ENCODE assay signal across 1 cellular context in the genomic region with DNA sequence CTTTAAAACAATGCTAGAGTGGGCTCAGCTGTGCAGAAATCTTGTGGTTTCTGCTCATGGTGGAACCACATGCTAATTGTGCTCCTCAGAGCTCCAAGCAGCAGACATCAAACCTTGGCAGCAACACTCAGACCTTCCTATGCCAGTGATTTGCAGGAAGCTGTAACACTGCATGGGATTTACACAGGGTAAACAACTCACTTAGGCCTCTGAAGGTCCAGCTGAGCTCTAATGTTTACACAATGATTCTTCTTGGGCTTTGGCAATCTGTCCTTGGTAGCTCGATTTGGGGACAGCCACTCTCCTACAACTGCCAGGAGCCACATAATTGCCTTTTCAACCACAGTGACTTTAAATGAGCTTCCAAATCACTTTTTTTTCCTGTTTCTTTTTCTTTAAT.
TF ChIP-seq lines count a peak whose summit lies in the region.

No MANE protein-coding gene starts in this region.

TF ChIP-seq in HepG2, 621 proteins besides CTCF, POLR2A, EP300 and RAD21 (continued from another document and continues in another):
- TF ChIP-seq, protein P1, sequence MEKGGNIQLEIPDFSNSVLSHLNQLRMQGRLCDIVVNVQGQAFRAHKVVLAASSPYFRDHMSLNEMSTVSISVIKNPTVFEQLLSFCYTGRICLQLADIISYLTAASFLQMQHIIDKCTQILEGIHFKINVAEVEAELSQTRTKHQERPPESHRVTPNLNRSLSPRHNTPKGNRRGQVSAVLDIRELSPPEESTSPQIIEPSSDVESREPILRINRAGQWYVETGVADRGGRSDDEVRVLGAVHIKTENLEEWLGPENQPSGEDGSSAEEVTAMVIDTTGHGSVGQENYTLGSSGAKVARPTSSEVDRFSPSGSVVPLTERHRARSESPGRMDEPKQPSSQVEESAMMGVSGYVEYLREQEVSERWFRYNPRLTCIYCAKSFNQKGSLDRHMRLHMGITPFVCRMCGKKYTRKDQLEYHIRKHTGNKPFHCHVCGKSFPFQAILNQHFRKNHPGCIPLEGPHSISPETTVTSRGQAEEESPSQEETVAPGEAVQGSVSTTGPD (CRISPR knock-in tag; IDR thresholded peaks at IDR 0.05): peak; percentile 81
- TF ChIP-seq, protein P2, sequence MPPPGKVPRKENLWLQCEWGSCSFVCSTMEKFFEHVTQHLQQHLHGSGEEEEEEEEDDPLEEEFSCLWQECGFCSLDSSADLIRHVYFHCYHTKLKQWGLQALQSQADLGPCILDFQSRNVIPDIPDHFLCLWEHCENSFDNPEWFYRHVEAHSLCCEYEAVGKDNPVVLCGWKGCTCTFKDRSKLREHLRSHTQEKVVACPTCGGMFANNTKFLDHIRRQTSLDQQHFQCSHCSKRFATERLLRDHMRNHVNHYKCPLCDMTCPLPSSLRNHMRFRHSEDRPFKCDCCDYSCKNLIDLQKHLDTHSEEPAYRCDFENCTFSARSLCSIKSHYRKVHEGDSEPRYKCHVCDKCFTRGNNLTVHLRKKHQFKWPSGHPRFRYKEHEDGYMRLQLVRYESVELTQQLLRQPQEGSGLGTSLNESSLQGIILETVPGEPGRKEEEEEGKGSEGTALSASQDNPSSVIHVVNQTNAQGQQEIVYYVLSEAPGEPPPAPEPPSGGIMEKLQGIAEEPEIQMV (CRISPR knock-in tag; IDR thresholded peaks at IDR 0.05; ENCODE audit: low read depth): no peak
- TF ChIP-seq, protein P3, sequence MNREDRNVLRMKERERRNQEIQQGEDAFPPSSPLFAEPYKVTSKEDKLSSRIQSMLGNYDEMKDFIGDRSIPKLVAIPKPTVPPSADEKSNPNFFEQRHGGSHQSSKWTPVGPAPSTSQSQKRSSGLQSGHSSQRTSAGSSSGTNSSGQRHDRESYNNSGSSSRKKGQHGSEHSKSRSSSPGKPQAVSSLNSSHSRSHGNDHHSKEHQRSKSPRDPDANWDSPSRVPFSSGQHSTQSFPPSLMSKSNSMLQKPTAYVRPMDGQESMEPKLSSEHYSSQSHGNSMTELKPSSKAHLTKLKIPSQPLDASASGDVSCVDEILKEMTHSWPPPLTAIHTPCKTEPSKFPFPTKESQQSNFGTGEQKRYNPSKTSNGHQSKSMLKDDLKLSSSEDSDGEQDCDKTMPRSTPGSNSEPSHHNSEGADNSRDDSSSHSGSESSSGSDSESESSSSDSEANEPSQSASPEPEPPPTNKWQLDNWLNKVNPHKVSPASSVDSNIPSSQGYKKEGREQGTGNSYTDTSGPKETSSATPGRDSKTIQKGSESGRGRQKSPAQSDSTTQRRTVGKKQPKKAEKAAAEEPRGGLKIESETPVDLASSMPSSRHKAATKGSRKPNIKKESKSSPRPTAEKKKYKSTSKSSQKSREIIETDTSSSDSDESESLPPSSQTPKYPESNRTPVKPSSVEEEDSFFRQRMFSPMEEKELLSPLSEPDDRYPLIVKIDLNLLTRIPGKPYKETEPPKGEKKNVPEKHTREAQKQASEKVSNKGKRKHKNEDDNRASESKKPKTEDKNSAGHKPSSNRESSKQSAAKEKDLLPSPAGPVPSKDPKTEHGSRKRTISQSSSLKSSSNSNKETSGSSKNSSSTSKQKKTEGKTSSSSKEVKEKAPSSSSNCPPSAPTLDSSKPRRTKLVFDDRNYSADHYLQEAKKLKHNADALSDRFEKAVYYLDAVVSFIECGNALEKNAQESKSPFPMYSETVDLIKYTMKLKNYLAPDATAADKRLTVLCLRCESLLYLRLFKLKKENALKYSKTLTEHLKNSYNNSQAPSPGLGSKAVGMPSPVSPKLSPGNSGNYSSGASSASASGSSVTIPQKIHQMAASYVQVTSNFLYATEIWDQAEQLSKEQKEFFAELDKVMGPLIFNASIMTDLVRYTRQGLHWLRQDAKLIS (CRISPR knock-in tag; IDR thresholded peaks at IDR 0.05): no peak
- TF ChIP-seq, protein P4, sequence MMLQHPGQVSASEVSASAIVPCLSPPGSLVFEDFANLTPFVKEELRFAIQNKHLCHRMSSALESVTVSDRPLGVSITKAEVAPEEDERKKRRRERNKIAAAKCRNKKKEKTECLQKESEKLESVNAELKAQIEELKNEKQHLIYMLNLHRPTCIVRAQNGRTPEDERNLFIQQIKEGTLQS (CRISPR knock-in tag; IDR thresholded peaks at IDR 0.05): no peak
- TF ChIP-seq, protein P5, sequence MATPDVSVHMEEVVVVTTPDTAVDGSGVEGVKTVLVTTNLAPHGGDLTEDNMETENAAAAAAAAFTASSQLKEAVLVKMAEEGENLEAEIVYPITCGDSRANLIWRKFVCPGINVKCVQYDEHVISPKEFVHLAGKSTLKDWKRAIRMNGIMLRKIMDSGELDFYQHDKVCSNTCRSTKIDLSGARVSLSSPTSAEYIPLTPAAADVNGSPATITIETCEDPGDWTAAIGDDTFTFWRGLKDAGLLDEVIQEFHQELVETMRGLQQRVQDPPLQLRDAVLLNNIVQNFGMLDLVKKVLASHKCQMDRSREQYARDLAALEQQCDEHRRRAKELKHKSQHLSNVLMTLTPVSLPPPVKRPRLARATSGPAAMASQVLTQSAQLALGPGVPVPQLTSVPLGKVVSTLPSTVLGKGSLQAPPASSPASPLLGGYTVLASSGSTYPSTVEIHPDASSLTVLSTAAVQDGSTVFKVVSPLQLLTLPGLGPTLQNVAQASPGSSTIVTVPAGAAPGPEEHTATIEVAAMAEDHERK (CRISPR knock-in tag; IDR thresholded peaks at IDR 0.05; ENCODE audit: low read depth): no peak
- TF ChIP-seq, protein P6, sequence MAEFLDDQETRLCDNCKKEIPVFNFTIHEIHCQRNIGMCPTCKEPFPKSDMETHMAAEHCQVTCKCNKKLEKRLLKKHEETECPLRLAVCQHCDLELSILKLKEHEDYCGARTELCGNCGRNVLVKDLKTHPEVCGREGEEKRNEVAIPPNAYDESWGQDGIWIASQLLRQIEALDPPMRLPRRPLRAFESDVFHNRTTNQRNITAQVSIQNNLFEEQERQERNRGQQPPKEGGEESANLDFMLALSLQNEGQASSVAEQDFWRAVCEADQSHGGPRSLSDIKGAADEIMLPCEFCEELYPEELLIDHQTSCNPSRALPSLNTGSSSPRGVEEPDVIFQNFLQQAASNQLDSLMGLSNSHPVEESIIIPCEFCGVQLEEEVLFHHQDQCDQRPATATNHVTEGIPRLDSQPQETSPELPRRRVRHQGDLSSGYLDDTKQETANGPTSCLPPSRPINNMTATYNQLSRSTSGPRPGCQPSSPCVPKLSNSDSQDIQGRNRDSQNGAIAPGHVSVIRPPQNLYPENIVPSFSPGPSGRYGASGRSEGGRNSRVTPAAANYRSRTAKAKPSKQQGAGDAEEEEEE (CRISPR knock-in tag; IDR thresholded peaks at IDR 0.05; ENCODE audit: borderline replicate concordance): no peak
- TF ChIP-seq FLYWCH1 (CRISPR knock-in tag; IDR thresholded peaks at IDR 0.05) (no peak), ZNF550 (CRISPR knock-in tag; IDR thresholded peaks at IDR 0.05; ENCODE audit: borderline replicate concordance) (no peak), KLF16 (CRISPR knock-in tag; IDR thresholded peaks at IDR 0.05) (peak in 1 of 2 experiments; percentile 61; a peak in 2 of 4 replicates), MEF2D (CRISPR knock-in tag; IDR thresholded peaks at IDR 0.05) (0 out of 2 replicates have a peak, but pooled peaks have one; percentile 37), ELF3 (CRISPR knock-in tag; IDR thresholded peaks at IDR 0.05) (peak; percentile 88; the same call in 1 of the 2 replicates), ARNT (IDR thresholded peaks at IDR 0.05) (no peak), KLF12 (CRISPR knock-in tag; IDR thresholded peaks at IDR 0.05; ENCODE audit: borderline replicate concordance) (no peak), RFXAP (CRISPR knock-in tag; IDR thresholded peaks at IDR 0.05; ENCODE audit: borderline replicate concordance) (no peak), RXRB (CRISPR knock-in tag; IDR thresholded peaks at IDR 0.05; ENCODE audit: borderline replicate concordance) (peak; percentile 70; the same call in 1 of the 2 replicates), SP140L (CRISPR knock-in tag; IDR thresholded peaks at IDR 0.05; ENCODE audit: borderline replicate concordance) (no peak), CBX1 (IDR thresholded peaks at IDR 0.05; ENCODE audit: low read depth) (no peak), ZNF644 (CRISPR knock-in tag; IDR thresholded peaks at IDR 0.05; ENCODE audit: low read depth) (peak; percentile 80), ZNF225 (CRISPR knock-in tag; IDR thresholded peaks at IDR 0.05) (no peak), ZNF549 (CRISPR knock-in tag; IDR thresholded peaks at IDR 0.05) (no peak), SATB2 (CRISPR knock-in tag; IDR thresholded peaks at IDR 0.05) (no peak), MAF1 (CRISPR knock-in tag; IDR thresholded peaks at IDR 0.05; ENCODE audit: borderline replicate concordance) (no peak), MYC (CRISPR knock-in tag; IDR thresholded peaks at IDR 0.05; ENCODE audit: borderline replicate concordance) (no peak), KLF9 (CRISPR knock-in tag; IDR thresholded peaks at IDR 0.05; ENCODE audit: low read depth) (no peak), ZIK1 (CRISPR knock-in tag; IDR thresholded peaks at IDR 0.05; ENCODE audit: borderline replicate concordance, low read depth) (no peak), ZNF224 (CRISPR knock-in tag; IDR thresholded peaks at IDR 0.05) (no peak), SCMH1 (CRISPR knock-in tag; IDR thresholded peaks at IDR 0.05; ENCODE audit: borderline replicate concordance) (no peak), SIX1 (CRISPR knock-in tag; IDR thresholded peaks at IDR 0.05; ENCODE audit: borderline replicate concordance) (no peak; the same call in 1 of the 2 replicates), TARDBP (CRISPR knock-in tag; IDR thresholded peaks at IDR 0.05) (peak; percentile 74)
- TF ChIP-seq, protein P7, sequence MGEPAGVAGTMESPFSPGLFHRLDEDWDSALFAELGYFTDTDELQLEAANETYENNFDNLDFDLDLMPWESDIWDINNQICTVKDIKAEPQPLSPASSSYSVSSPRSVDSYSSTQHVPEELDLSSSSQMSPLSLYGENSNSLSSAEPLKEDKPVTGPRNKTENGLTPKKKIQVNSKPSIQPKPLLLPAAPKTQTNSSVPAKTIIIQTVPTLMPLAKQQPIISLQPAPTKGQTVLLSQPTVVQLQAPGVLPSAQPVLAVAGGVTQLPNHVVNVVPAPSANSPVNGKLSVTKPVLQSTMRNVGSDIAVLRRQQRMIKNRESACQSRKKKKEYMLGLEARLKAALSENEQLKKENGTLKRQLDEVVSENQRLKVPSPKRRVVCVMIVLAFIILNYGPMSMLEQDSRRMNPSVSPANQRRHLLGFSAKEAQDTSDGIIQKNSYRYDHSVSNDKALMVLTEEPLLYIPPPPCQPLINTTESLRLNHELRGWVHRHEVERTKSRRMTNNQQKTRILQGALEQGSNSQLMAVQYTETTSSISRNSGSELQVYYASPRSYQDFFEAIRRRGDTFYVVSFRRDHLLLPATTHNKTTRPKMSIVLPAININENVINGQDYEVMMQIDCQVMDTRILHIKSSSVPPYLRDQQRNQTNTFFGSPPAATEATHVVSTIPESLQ (CRISPR knock-in tag; conservative IDR thresholded peaks at IDR 0.05): no peak
- TF ChIP-seq, protein P8, sequence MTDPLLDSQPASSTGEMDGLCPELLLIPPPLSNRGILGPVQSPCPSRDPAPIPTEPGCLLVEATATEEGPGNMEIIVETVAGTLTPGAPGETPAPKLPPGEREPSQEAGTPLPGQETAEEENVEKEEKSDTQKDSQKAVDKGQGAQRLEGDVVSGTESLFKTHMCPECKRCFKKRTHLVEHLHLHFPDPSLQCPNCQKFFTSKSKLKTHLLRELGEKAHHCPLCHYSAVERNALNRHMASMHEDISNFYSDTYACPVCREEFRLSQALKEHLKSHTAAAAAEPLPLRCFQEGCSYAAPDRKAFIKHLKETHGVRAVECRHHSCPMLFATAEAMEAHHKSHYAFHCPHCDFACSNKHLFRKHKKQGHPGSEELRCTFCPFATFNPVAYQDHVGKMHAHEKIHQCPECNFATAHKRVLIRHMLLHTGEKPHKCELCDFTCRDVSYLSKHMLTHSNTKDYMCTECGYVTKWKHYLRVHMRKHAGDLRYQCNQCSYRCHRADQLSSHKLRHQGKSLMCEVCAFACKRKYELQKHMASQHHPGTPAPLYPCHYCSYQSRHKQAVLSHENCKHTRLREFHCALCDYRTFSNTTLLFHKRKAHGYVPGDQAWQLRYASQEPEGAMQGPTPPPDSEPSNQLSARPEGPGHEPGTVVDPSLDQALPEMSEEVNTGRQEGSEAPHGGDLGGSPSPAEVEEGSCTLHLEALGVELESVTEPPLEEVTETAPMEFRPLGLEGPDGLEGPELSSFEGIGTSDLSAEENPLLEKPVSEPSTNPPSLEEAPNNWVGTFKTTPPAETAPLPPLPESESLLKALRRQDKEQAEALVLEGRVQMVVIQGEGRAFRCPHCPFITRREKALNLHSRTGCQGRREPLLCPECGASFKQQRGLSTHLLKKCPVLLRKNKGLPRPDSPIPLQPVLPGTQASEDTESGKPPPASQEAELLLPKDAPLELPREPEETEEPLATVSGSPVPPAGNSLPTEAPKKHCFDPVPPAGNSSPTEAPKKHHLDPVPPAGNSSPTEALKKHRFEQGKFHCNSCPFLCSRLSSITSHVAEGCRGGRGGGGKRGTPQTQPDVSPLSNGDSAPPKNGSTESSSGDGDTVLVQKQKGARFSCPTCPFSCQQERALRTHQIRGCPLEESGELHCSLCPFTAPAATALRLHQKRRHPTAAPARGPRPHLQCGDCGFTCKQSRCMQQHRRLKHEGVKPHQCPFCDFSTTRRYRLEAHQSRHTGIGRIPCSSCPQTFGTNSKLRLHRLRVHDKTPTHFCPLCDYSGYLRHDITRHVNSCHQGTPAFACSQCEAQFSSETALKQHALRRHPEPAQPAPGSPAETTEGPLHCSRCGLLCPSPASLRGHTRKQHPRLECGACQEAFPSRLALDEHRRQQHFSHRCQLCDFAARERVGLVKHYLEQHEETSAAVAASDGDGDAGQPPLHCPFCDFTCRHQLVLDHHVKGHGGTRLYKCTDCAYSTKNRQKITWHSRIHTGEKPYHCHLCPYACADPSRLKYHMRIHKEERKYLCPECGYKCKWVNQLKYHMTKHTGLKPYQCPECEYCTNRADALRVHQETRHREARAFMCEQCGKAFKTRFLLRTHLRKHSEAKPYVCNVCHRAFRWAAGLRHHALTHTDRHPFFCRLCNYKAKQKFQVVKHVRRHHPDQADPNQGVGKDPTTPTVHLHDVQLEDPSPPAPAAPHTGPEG (CRISPR knock-in tag; IDR thresholded peaks at IDR 0.05): 0 out of 2 replicates have a peak, but pooled peaks have one; percentile 38
- TF ChIP-seq, protein P9, sequence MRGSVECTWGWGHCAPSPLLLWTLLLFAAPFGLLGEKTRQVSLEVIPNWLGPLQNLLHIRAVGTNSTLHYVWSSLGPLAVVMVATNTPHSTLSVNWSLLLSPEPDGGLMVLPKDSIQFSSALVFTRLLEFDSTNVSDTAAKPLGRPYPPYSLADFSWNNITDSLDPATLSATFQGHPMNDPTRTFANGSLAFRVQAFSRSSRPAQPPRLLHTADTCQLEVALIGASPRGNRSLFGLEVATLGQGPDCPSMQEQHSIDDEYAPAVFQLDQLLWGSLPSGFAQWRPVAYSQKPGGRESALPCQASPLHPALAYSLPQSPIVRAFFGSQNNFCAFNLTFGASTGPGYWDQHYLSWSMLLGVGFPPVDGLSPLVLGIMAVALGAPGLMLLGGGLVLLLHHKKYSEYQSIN (CRISPR knock-in tag; IDR thresholded peaks at IDR 0.05; ENCODE audit: borderline replicate concordance): no peak
- TF ChIP-seq, protein P10, sequence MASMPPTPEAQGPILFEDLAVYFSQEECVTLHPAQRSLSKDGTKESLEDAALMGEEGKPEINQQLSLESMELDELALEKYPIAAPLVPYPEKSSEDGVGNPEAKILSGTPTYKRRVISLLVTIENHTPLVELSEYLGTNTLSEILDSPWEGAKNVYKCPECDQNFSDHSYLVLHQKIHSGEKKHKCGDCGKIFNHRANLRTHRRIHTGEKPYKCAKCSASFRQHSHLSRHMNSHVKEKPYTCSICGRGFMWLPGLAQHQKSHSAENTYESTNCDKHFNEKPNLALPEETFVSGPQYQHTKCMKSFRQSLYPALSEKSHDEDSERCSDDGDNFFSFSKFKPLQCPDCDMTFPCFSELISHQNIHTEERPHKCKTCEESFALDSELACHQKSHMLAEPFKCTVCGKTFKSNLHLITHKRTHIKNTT (CRISPR knock-in tag; IDR thresholded peaks at IDR 0.05): no peak
- TF ChIP-seq, protein P11, sequence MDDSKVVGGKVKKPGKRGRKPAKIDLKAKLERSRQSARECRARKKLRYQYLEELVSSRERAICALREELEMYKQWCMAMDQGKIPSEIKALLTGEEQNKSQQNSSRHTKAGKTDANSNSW (CRISPR knock-in tag; IDR thresholded peaks at IDR 0.05; ENCODE audit: borderline replicate concordance): no peak
